In genomic region chr12:116062698-116063097, GRCh38 we compare ENCODE assay signal across 22 cellular contexts.
A peak's percentile ranks its signal among the peaks of the same experiment; 100 is the strongest.
DNase-seq lines count a peak whose midpoint lies in the region; ATAC-seq, FAIRE-seq and TF ChIP-seq lines count a peak whose summit lies in the region.
"Had no signal": no experiment of that assay in that cellular context is flagged by ENCODE, and none has a peak within 500 bp of the region (broad histone marks: within the 10 kb centered on the region; RNA-seq: fewer than 3 reads in every experiment).

No MANE protein-coding gene starts in this region.

- H3K9me3 ChIP-seq in kidney (ENCODE audit: control insufficient read depth in 1 of 2, low read length in 2 of 2), result no peaks in the 10 kb centered on the region

- FAIRE-seq in kidney (lab: Jason Lieb, UNC), result no peak
- FAIRE-seq: G401.6, GM12892, K562 had no signal

- no peak overlapping the region for H3K9ac ChIP-seq in kidney (ENCODE audit: low read length in 2 of 2)
- H3K9ac ChIP-seq: GM23248 had no signal

- peaks cover 8 to 10% of the 10 kb centered on the region in 2 donors for H3K4me1 ChIP-seq in kidney (ENCODE audit: control insufficient read depth in 1 of 2, insufficient read depth in 1 of 2, low read depth in 1 of 2, low read length in 2 of 2)

- H3K4me1 Mint-ChIP-seq in activated naive CD8-positive, alpha-beta T cell treated with anti-CD3 and anti-CD28 coated beads, Interleukin-2, amount 50 U/mL, for 24 hours, result peaks cover 61% of the 10 kb centered on the region
- H3K4me1 Mint-ChIP-seq in activated naive CD8-positive, alpha-beta T cell treated with anti-CD3 and anti-CD28 coated beads for 36 hours, result peaks cover 41% of the 10 kb centered on the region
- peaks cover 52% of the 10 kb centered on the region for H3K4me1 Mint-ChIP-seq in chondrocyte (ENCODE audit: low read depth)
- H3K4me1 Mint-ChIP-seq in nephron progenitor cell, result peaks cover 27% of the 10 kb centered on the region
- peaks cover 46% of the 10 kb centered on the region for H3K4me1 Mint-ChIP-seq in stimulated activated memory B cell treated with anti-CD40 and anti-IgM and Interleukin-4, amounts not matched to agents 10 μg/mL and 1 μg/mL and 100 μg/mL, for 72 hours

- H3K4me3 ChIP-seq in kidney (ENCODE audit: low read length in 2 of 2), result no peak overlapping the region
- H3K4me3 ChIP-seq: GM23248, K562 had no signal

- peak overlapping the region; percentile 26 for H3K27ac Mint-ChIP-seq in activated naive CD8-positive, alpha-beta T cell treated with anti-CD3 and anti-CD28 coated beads, Interleukin-2, amount 50 U/mL, for 24 hours
- no peak overlapping the region for H3K27ac Mint-ChIP-seq in activated naive CD8-positive, alpha-beta T cell treated with anti-CD3 and anti-CD28 coated beads for 36 hours
- H3K27ac Mint-ChIP-seq in chondrocyte (ENCODE audit: unreplicated experiment) (peak overlapping the region; percentile 6), nephron progenitor cell (peak overlapping the region; percentile 54)
- peak overlapping the region; percentile 37 for H3K27ac Mint-ChIP-seq in stimulated activated memory B cell treated with anti-CD40 and anti-IgM and Interleukin-4, amounts not matched to agents 10 μg/mL and 1 μg/mL and 100 μg/mL, for 72 hours
- H3K27ac Mint-ChIP-seq: HFFc6 had no signal

- no peaks in the 10 kb centered on the region for H3K36me3 Mint-ChIP-seq in activated naive CD8-positive, alpha-beta T cell treated with anti-CD3 and anti-CD28 coated beads, Interleukin-2, amount 50 U/mL, for 24 hours (ENCODE audit: low read depth)
- H3K36me3 Mint-ChIP-seq in activated naive CD8-positive, alpha-beta T cell treated with anti-CD3 and anti-CD28 coated beads for 36 hours, result peaks cover 2% of the 10 kb centered on the region
- H3K36me3 Mint-ChIP-seq in chondrocyte (ENCODE audit: low read depth) (no peaks in the 10 kb centered on the region), nephron progenitor cell (ENCODE audit: low read depth) (no peaks in the 10 kb centered on the region)
- H3K36me3 Mint-ChIP-seq in stimulated activated memory B cell treated with anti-CD40 and anti-IgM and Interleukin-4, amounts not matched to agents 10 μg/mL and 1 μg/mL and 100 μg/mL, for 72 hours, result no peaks in the 10 kb centered on the region

- intact Hi-C loops in kidney (cut with DNase I), result no loop called here

- H3K27ac ChIP-seq in kidney (ENCODE audit: low read depth in 2 of 2, low read length in 2 of 2), result no peak overlapping the region
- H3K27ac ChIP-seq: GM23248 had no signal

- TF ChIP-seq CTCF in chondrocyte (IDR thresholded peaks at IDR 0.05) (no peak), nephron progenitor cell (IDR thresholded peaks at IDR 0.05) (no peak), kidney (IDR thresholded peaks at IDR 0.05; ENCODE audit: borderline replicate concordance, extremely low read depth, insufficient read depth) (no peak)

- no peaks in the 10 kb centered on the region for H3K9me3 Mint-ChIP-seq in activated naive CD8-positive, alpha-beta T cell treated with anti-CD3 and anti-CD28 coated beads, Interleukin-2, amount 50 U/mL, for 24 hours
- H3K9me3 Mint-ChIP-seq in activated naive CD8-positive, alpha-beta T cell treated with anti-CD3 and anti-CD28 coated beads for 36 hours, result no peaks in the 10 kb centered on the region
- H3K9me3 Mint-ChIP-seq in chondrocyte (ENCODE audit: low read depth) (no peaks in the 10 kb centered on the region), nephron progenitor cell (no peaks in the 10 kb centered on the region)
- H3K9me3 Mint-ChIP-seq in stimulated activated memory B cell treated with anti-CD40 and anti-IgM and Interleukin-4, amounts not matched to agents 10 μg/mL and 1 μg/mL and 100 μg/mL, for 72 hours, result no peaks in the 10 kb centered on the region
- H3K9me3 Mint-ChIP-seq: H9, HFFc6 had no signal

- ATAC-seq in activated naive CD8-positive, alpha-beta T cell treated with anti-CD3 and anti-CD28 coated beads, Interleukin-2, amount 50 U/mL, for 24 hours, result no peak
- no peak for ATAC-seq in stimulated activated memory B cell treated with anti-CD40 and anti-IgM and Interleukin-4, amounts not matched to agents 10 μg/mL and 1 μg/mL and 100 μg/mL, for 72 hours
- ATAC-seq: K562, Panc1 had no signal

- no peaks in the 10 kb centered on the region for H3K27me3 Mint-ChIP-seq in activated naive CD8-positive, alpha-beta T cell treated with anti-CD3 and anti-CD28 coated beads, Interleukin-2, amount 50 U/mL, for 24 hours
- H3K27me3 Mint-ChIP-seq in activated naive CD8-positive, alpha-beta T cell treated with anti-CD3 and anti-CD28 coated beads for 36 hours, result no peaks in the 10 kb centered on the region
- H3K27me3 Mint-ChIP-seq in chondrocyte (ENCODE audit: low read depth) (no peaks in the 10 kb centered on the region), nephron progenitor cell (ENCODE audit: low read depth, poor library complexity) (no peaks in the 10 kb centered on the region)
- H3K27me3 Mint-ChIP-seq in stimulated activated memory B cell treated with anti-CD40 and anti-IgM and Interleukin-4, amounts not matched to agents 10 μg/mL and 1 μg/mL and 100 μg/mL, for 72 hours, result no peaks in the 10 kb centered on the region

- H3K4me3 Mint-ChIP-seq in activated naive CD8-positive, alpha-beta T cell treated with anti-CD3 and anti-CD28 coated beads, Interleukin-2, amount 50 U/mL, for 24 hours, result no peak overlapping the region
- no peak overlapping the region for H3K4me3 Mint-ChIP-seq in activated naive CD8-positive, alpha-beta T cell treated with anti-CD3 and anti-CD28 coated beads for 36 hours
- H3K4me3 Mint-ChIP-seq in chondrocyte (ENCODE audit: unreplicated experiment), result no peak overlapping the region
- no peak overlapping the region for H3K4me3 Mint-ChIP-seq in nephron progenitor cell
- no peak overlapping the region for H3K4me3 Mint-ChIP-seq in stimulated activated memory B cell treated with anti-CD40 and anti-IgM and Interleukin-4, amounts not matched to agents 10 μg/mL and 1 μg/mL and 100 μg/mL, for 72 hours
- H3K4me3 Mint-ChIP-seq: H9, HFFc6 had no signal

- no peaks in the 10 kb centered on the region for H3K36me3 ChIP-seq in kidney (ENCODE audit: control insufficient read depth in 1 of 2, insufficient read depth in 2 of 2, low read length in 2 of 2)

- no peak for DNase-seq in activated naive CD8-positive, alpha-beta T cell treated with anti-CD3 and anti-CD28 coated beads, Interleukin-2, amount 50 U/mL, for 24 hours
- no peak for DNase-seq in activated naive CD8-positive, alpha-beta T cell treated with anti-CD3 and anti-CD28 coated beads for 36 hours
- DNase-seq in chondrocyte (ENCODE audit: low spot score) (no peak), nephron progenitor cell (no peak), GM19238 (ENCODE audit: insufficient read length, low spot score) (no peak), kidney (no peak), NCI-H82 (lab: John Stamatoyannopoulos, UW) (no peak)
- DNase-seq: 8988T, C1 segment of cervical spinal cord, GM23248, H9, HFFc6, MM.1S, NCI-H1048, NCI-H1436, NCI-H187 treated with DMSO at 0.1 percent for 48 hours, NCI-H510A had no signal
